In genomic region chr21:16419188-16419874, GRCh38 we compare ENCODE assay signal across 8 cellular contexts.
DNase-seq lines count a peak whose midpoint lies in the region; ATAC-seq and TF ChIP-seq lines count a peak whose summit lies in the region.

No MANE protein-coding gene starts in this region.

- no peak overlapping the region for H4K8ac ChIP-seq in mesendoderm (ENCODE audit: low read depth, low read length)

- H3K27ac ChIP-seq in mesendoderm (ENCODE audit: low read depth, low read length), result no peak overlapping the region
- peak overlapping the region; percentile 81 to 96 for H3K27ac ChIP-seq in uterus
- no peak overlapping the region for H3K27ac ChIP-seq in CD4-positive, alpha-beta memory T cell (ENCODE audit: low read depth, low read length)

- POLR2A ChIA-PET in CD4-positive, alpha-beta memory T cell (lab: Charles Lee; ENCODE audit: partially characterized antibody), result no interaction called here

- H3K27me3 ChIP-seq in mesendoderm (ENCODE audit: insufficient read depth, low read length, poor library complexity) (no peaks in the 10 kb centered on the region), uterus (no peaks in the 10 kb centered on the region)
- H3K27me3 ChIP-seq in CD4-positive, alpha-beta memory T cell (ENCODE audit: insufficient read depth, low read length), result no peaks in the 10 kb centered on the region

- TF ChIP-seq POLR2A in uterus (IDR thresholded peaks at IDR 0.05), result no peak

- no peaks in the 10 kb centered on the region for H3K4me1 ChIP-seq in mesendoderm (ENCODE audit: control insufficient read depth, low read depth, low read length)
- H3K4me1 ChIP-seq in uterus, result no peaks in the 10 kb centered on the region
- no peaks in the 10 kb centered on the region for H3K4me1 ChIP-seq in CD4-positive, alpha-beta memory T cell (ENCODE audit: insufficient read depth, low read length)

- no peaks in the 10 kb centered on the region for H3K4me1 Mint-ChIP-seq in CD4-positive, alpha-beta memory T cell

- no peak overlapping the region for H3K4me3 ChIP-seq in mesendoderm (ENCODE audit: low read length)
- H3K4me3 ChIP-seq in uterus, result peak overlapping the region; percentile 33 to 39
- H3K4me3 ChIP-seq in CD4-positive, alpha-beta memory T cell (ENCODE audit: low read length in 2 of 2), result no peak overlapping the region

- WGBS in mesendoderm (ENCODE audit: extremely low coverage, insufficient coverage, low lambda C conversion rate), result no CpG with 5 or more reads among the region's 13 CpGs

- no peak overlapping the region for H3K18ac ChIP-seq in mesendoderm (ENCODE audit: low read length)

- no peak overlapping the region for H3K27ac Mint-ChIP-seq in CD4-positive, alpha-beta memory T cell

- CTCF ChIA-PET in CD4-positive, alpha-beta memory T cell (lab: Charles Lee; ENCODE audit: partially characterized antibody), result no interaction called here

- H3K9me3 Mint-ChIP-seq in CD4-positive, alpha-beta memory T cell, result peaks cover 0 to 4% (median 0%) of the 10 kb centered on the region in 8 donors

- no peaks in the 10 kb centered on the region for H3K9me3 ChIP-seq in uterus
- no peaks in the 10 kb centered on the region for H3K9me3 ChIP-seq in CD4-positive, alpha-beta memory T cell (ENCODE audit: control insufficient read depth in 1 of 2, low read length in 2 of 2)

- H3K56ac ChIP-seq in mesendoderm (ENCODE audit: low read length), result no peak overlapping the region

- DNase-seq in NCI-H187 treated with DMSO at 0.1 percent for 48 hours (lab: John Stamatoyannopoulos, UW) (peak; percentile 22), NCI-H187 (lab: John Stamatoyannopoulos, UW) (no peak), dermis blood vessel endothelial cell (peak; percentile 94), mesendoderm (peak; percentile 2), uterus (peak; percentile 76 to 85)
- DNase-seq in CD4-positive, alpha-beta memory T cell, result no peak
- DNase-seq in activated CD8-positive, alpha-beta memory T cell treated with anti-CD3 and anti-CD28 coated beads for 24 hours, result no peak

- H2BK5ac ChIP-seq in mesendoderm (ENCODE audit: low read length), result no peak overlapping the region

- H3K4me3 Mint-ChIP-seq in CD4-positive, alpha-beta memory T cell, result no peak overlapping the region

- H3K9ac ChIP-seq in mesendoderm (ENCODE audit: low read length), result no peak overlapping the region

- TF ChIP-seq CTCF in uterus (IDR thresholded peaks at IDR 0.05), result no peak

- no peaks in the 10 kb centered on the region for H3K36me3 Mint-ChIP-seq in CD4-positive, alpha-beta memory T cell

- H2BK15ac ChIP-seq in mesendoderm (replicated peaks; ENCODE audit: low read depth), result no peak overlapping the region

- H3K79me1 ChIP-seq in mesendoderm (ENCODE audit: low read length), result no peaks in the 10 kb centered on the region

- H4K5ac ChIP-seq in mesendoderm (ENCODE audit: low read length), result no peak overlapping the region

- no peak overlapping the region for H2AK5ac ChIP-seq in mesendoderm (ENCODE audit: low read length)

- H3K36me3 ChIP-seq in mesendoderm (ENCODE audit: control insufficient read depth, insufficient read depth, low read length), result no peaks in the 10 kb centered on the region
- no peaks in the 10 kb centered on the region for H3K36me3 ChIP-seq in uterus
- H3K36me3 ChIP-seq in CD4-positive, alpha-beta memory T cell (ENCODE audit: insufficient read depth, low read length), result no peaks in the 10 kb centered on the region

- intact Hi-C loops in uterus (cut with DNase I; ENCODE audit: low total_unique reads), result no loop called here
- intact Hi-C loops in CD4-positive, alpha-beta memory T cell (cut with micrococcal nuclease), result no loop called here

- H2BK120ac ChIP-seq in mesendoderm (ENCODE audit: low read depth, low read length), result no peak overlapping the region

- H3K79me2 ChIP-seq in mesendoderm (ENCODE audit: control insufficient read depth, insufficient read depth, low read length), result no peaks in the 10 kb centered on the region

- no peaks in the 10 kb centered on the region for H3K27me3 Mint-ChIP-seq in CD4-positive, alpha-beta memory T cell

- H3K4me2 ChIP-seq in mesendoderm (ENCODE audit: low read length), result no peak overlapping the region

- ATAC-seq in GM18520 (IDR thresholded peaks at IDR 0.05; ENCODE audit: unreplicated experiment), result no peak

- no peak overlapping the region for H3K23ac ChIP-seq in mesendoderm (ENCODE audit: low read length)

- H3K4ac ChIP-seq in mesendoderm (ENCODE audit: low read depth, low read length), result no peak overlapping the region

Comparison
In these comparisons a context has a peak if more than half of its experiments do, and no peak if none do; other contexts are left out.
1. DNase-seq: peak in NCI-H187 treated with DMSO at 0.1 percent for 48 hours (single experiment), dermis blood vessel endothelial cell (single experiment), mesendoderm (single experiment) and uterus (2 of 2); none in NCI-H187 (0 of 2), CD4-positive, alpha-beta memory T cell (0 of 5) and activated CD8-positive, alpha-beta memory T cell treated with anti-CD3 and anti-CD28 coated beads for 24 hours (single experiment).
2. H3K27ac ChIP-seq: peak in uterus (2 of 2); none in mesendoderm (single experiment) and CD4-positive, alpha-beta memory T cell (single experiment).
3. H3K4me3 ChIP-seq: peak in uterus (2 of 2); none in mesendoderm (single experiment) and CD4-positive, alpha-beta memory T cell (0 of 2).